In genomic region chr2:173648816-173649215, GRCh38 we compare ENCODE assay signal across 18 cellular contexts.
DNase-seq lines count a peak whose midpoint lies in the region; ATAC-seq, FAIRE-seq and TF ChIP-seq lines count a peak whose summit lies in the region.
"Had no signal": no experiment of that assay in that cellular context is flagged by ENCODE, and none has a peak within 500 bp of the region (broad histone marks: within the 10 kb centered on the region; RNA-seq: fewer than 3 reads in every experiment).

No MANE protein-coding gene starts in this region.

- no peak for TF ChIP-seq CTCF in A549 (IDR thresholded peaks at IDR 0.05)
- no peak for TF ChIP-seq CTCF in VCaP (conservative IDR thresholded peaks at IDR 0.05)
- TF ChIP-seq CTCF in mesothelial cell of epicardium (IDR thresholded peaks at IDR 0.05; ENCODE audit: unreplicated experiment), result no peak
- TF ChIP-seq CTCF in D721Med (IDR thresholded peaks at IDR 0.05; ENCODE audit: insufficient read depth, missing control alignments), result no peak
- no peak for TF ChIP-seq CTCF in gastrocnemius medialis (IDR thresholded peaks at IDR 0.05 in 4 of 5, conservative IDR thresholded peaks at IDR 0.05 in 1 of 5)

- POLR2A ChIA-PET in A549 (lab: Yijun Ruan, JAX), result no interaction called here

- no peak for TF ChIP-seq RAD21 in A549 (conservative IDR thresholded peaks at IDR 0.05 in 1 of 2, IDR thresholded peaks at IDR 0.05 in 1 of 2)

- in situ Hi-C loops in gastrocnemius medialis (cut with MboI; ENCODE audit: low sequenced_read_pairs in 4 of 4), result no loop called here

- H3K27ac Mint-ChIP-seq in mesothelial cell of epicardium, result peak overlapping the region; percentile 16
- H3K27ac Mint-ChIP-seq: CD4-positive, CD25-positive, alpha-beta regulatory T cell; CD8-positive, alpha-beta memory T cell had no signal

- no peak for DNase-seq in A549 (ENCODE audit: low read depth in 1 of 2, low spot score in 1 of 2)
- no peak for DNase-seq in mesothelial cell of epicardium (ENCODE audit: low spot score in 2 of 2, unreplicated experiment in 2 of 2)
- no peak for DNase-seq in stimulated activated CD4-positive, alpha-beta T cell treated with anti-CD3 and anti-CD28 coated beads, Interleukin-4, amount 100 ng/mL, for 24 hours
- no peak for DNase-seq in D721Med (ENCODE audit: insufficient read length, low spot score)
- DNase-seq in gastrocnemius medialis, result no peak
- DNase-seq: ACHN; BE2C; C1 segment of cervical spinal cord; CD4-positive, CD25-positive, alpha-beta regulatory T cell; CD8-positive, alpha-beta memory T cell; COR-L47; GM23248 had no signal

- peaks cover 15% of the 10 kb centered on the region for H3K4me1 Mint-ChIP-seq in mesothelial cell of epicardium
- H3K4me1 Mint-ChIP-seq: CD4-positive, CD25-positive, alpha-beta regulatory T cell; CD8-positive, alpha-beta memory T cell had no signal

- TF ChIP-seq EP300 in A549 (IDR thresholded peaks at IDR 0.05), result no peak

- no peak for FAIRE-seq in A549 (lab: Jason Lieb, UNC)
- no peak for FAIRE-seq in D721Med (lab: Jason Lieb, UNC)
- FAIRE-seq: G401.6, GM12891, GM19239 had no signal

- H3K36me3 ChIP-seq in urinary bladder (ENCODE audit: insufficient read depth) (no peaks in the 10 kb centered on the region), gastrocnemius medialis (no peaks in the 10 kb centered on the region)
- H3K36me3 ChIP-seq: BE2C, HAP-1 had no signal

- TF ChIP-seq POLR2A in A549 (IDR thresholded peaks at IDR 0.05; ENCODE audit: low read length) (no peak), gastrocnemius medialis (IDR thresholded peaks at IDR 0.05) (no peak)

- no peak overlapping the region for H3K4me2 ChIP-seq in A549

- 68% methylated on average over 2 of the region's 2 CpGs for WGBS in A549 (ENCODE audit: missing lambda C conversion rate)
- 89% methylated on average over 2 of the region's 2 CpGs for WGBS in urinary bladder

- no peaks in the 10 kb centered on the region for H3K36me3 Mint-ChIP-seq in mesothelial cell of epicardium
- H3K36me3 Mint-ChIP-seq: CD4-positive, CD25-positive, alpha-beta regulatory T cell; CD8-positive, alpha-beta memory T cell had no signal

- H3K27ac ChIP-seq in A549 (no peak overlapping the region; a peak in 1 of 6 replicates), VCaP (peak overlapping the region; percentile 82), urinary bladder (ENCODE audit: low read depth) (peak overlapping the region; percentile 15), gastrocnemius medialis (no peak overlapping the region)
- H3K27ac ChIP-seq: GM23248 had no signal

- H3K9me3 ChIP-seq in A549 (no peaks in the 10 kb centered on the region), gastrocnemius medialis (no peaks in the 10 kb centered on the region)
- H3K9me3 ChIP-seq: BE2C had no signal

- no peak for ATAC-seq in A549
- ATAC-seq in gastrocnemius medialis, result no peak

- no peak overlapping the region for H3K4me3 Mint-ChIP-seq in mesothelial cell of epicardium
- H3K4me3 Mint-ChIP-seq: CD4-positive, CD25-positive, alpha-beta regulatory T cell; CD8-positive, alpha-beta memory T cell had no signal

- no peaks in the 10 kb centered on the region for H3K27me3 Mint-ChIP-seq in mesothelial cell of epicardium (ENCODE audit: low read depth)

- H3K27me3 ChIP-seq in gastrocnemius medialis, result no peaks in the 10 kb centered on the region
- H3K27me3 ChIP-seq: BE2C had no signal

- peaks cover 35% of the 10 kb centered on the region for H3K4me1 ChIP-seq in A549
- peaks cover 2% of the 10 kb centered on the region for H3K4me1 ChIP-seq in urinary bladder (ENCODE audit: insufficient read depth)
- H3K4me1 ChIP-seq in gastrocnemius medialis, result no peaks in the 10 kb centered on the region
- H3K4me1 ChIP-seq: BE2C had no signal

- CTCF ChIA-PET in A549 (lab: Yijun Ruan, JAX), result interaction anchor here (1.3 to 1.5 kb wide), 2 partner anchors 9 kb away, joined by 4 read pairs; no protein-coding TSS in a partner anchor

- intact Hi-C loops in gastrocnemius medialis (cut with DNase I; ENCODE audit: low total_unique reads), result no loop called here

- peaks cover 5% of the 10 kb centered on the region for H3K9me3 Mint-ChIP-seq in mesothelial cell of epicardium

- no peak overlapping the region for H3K4me3 ChIP-seq in A549
- H3K4me3 ChIP-seq in urinary bladder (ENCODE audit: low read depth, low read length), result no peak overlapping the region
- no peak overlapping the region for H3K4me3 ChIP-seq in gastrocnemius medialis
- H3K4me3 ChIP-seq: GM23248, HAP-1 had no signal

TF ChIP-seq in A549, 52 proteins besides CTCF, POLR2A, EP300 and RAD21:
- 0 out of 2 replicates have a peak, but pooled peaks have one; percentile 15 for TF ChIP-seq KDM1A (IDR thresholded peaks at IDR 0.05; ENCODE audit: low read depth)
- TF ChIP-seq, protein P1, sequence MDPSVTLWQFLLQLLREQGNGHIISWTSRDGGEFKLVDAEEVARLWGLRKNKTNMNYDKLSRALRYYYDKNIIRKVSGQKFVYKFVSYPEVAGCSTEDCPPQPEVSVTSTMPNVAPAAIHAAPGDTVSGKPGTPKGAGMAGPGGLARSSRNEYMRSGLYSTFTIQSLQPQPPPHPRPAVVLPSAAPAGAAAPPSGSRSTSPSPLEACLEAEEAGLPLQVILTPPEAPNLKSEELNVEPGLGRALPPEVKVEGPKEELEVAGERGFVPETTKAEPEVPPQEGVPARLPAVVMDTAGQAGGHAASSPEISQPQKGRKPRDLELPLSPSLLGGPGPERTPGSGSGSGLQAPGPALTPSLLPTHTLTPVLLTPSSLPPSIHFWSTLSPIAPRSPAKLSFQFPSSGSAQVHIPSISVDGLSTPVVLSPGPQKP (IDR thresholded peaks at IDR 0.05; ENCODE audit: low read depth, low read length), result no peak

Comparison
In these comparisons a context has a peak if more than half of its experiments do, and no peak if none do; other contexts are left out.
1. H3K27ac ChIP-seq: peak in VCaP (single experiment) and urinary bladder (single experiment); none in A549 (0 of 2) and gastrocnemius medialis (0 of 4).